Comparison of ENCODE assay signal across 1 cellular context in the genomic region with DNA sequence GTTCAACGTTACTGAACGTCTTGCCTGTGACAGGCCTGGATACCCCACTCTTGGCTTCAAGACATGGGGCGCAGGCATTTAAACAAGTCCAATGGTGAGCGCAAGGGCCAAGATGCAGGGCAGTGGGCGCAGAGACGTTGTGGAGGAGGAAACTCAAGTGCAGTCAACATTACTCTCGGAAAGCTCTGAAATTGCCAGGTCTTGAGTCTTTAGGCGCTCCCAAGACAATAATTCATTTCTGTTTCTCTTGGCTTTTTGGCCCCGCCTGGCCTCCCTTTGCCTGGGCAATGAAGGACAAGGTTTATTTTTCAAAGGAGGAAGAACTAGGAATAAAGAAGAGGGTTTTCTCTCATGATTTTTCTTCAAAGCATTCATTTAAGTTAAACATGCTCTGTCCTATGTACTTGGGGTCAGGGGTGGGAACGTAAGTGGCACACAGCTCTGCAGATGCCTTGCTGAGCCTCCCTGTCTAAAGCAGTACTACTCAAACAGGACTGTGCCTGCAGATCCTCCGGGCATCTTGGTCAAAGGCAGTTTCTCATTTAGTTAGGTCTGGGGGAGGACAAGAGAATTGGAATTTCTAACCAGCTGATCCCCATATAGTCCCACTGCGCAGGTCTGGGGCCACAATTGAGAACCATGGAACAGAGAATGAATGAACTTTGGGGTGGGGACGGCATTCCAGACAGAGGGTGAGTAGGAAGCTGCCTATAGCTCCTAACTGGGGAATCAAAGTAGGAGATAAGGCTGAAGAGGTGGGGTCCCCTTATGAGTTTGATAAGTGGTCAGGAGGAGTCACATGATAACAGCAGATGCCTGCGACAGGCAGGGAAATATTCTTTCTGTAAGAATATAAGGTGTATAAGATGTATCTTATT.
A peak's percentile ranks its signal among the peaks of the same experiment; 100 is the strongest.
TF ChIP-seq lines count a peak whose summit lies in the region.

No MANE protein-coding gene starts in this region.

TF ChIP-seq in K562, 482 proteins besides CTCF, POLR2A, EP300 and RAD21:
- TF ChIP-seq NRF1 (conservative IDR thresholded peaks at IDR 0.05 in 1 of 2, IDR thresholded peaks at IDR 0.05 in 1 of 2) = peak; percentile 83 to 86
- TF ChIP-seq USF2 (CRISPR knock-in tag; IDR thresholded peaks at IDR 0.05) = peak; percentile 32
- peak; percentile 53; the same call in 1 of the 2 replicates for TF ChIP-seq ZNF583 (CRISPR knock-in tag; IDR thresholded peaks at IDR 0.05)
- TF ChIP-seq ARID3A (IDR thresholded peaks at IDR 0.05; ENCODE audit: borderline replicate concordance, low read depth, low read length) = no peak
- peak; percentile 31 for TF ChIP-seq NEUROD1 (IDR thresholded peaks at IDR 0.05; ENCODE audit: borderline replicate concordance, low read depth, low read length, partially characterized antibody)
- 0 out of 2 replicates have a peak, but pooled peaks have one; percentile 3 for TF ChIP-seq LCOR (CRISPR knock-in tag; IDR thresholded peaks at IDR 0.05)
- TF ChIP-seq OTX1 (CRISPR knock-in tag; IDR thresholded peaks at IDR 0.05) = peak; percentile 22; the same call in 1 of the 2 replicates
- TF ChIP-seq KLF6 (CRISPR knock-in tag; IDR thresholded peaks at IDR 0.05; ENCODE audit: borderline replicate concordance) = peak; percentile 21; the same call in 1 of the 2 replicates
- TF ChIP-seq DACH1 (IDR thresholded peaks at IDR 0.05; ENCODE audit: partially characterized antibody) = peak; percentile 63
- no peak for TF ChIP-seq SIN3A (IDR thresholded peaks at IDR 0.05; ENCODE audit: borderline replicate concordance in 2 of 2, control insufficient read depth in 1 of 2, low read depth in 2 of 2, low read length in 2 of 2)
- TF ChIP-seq, protein P1, sequence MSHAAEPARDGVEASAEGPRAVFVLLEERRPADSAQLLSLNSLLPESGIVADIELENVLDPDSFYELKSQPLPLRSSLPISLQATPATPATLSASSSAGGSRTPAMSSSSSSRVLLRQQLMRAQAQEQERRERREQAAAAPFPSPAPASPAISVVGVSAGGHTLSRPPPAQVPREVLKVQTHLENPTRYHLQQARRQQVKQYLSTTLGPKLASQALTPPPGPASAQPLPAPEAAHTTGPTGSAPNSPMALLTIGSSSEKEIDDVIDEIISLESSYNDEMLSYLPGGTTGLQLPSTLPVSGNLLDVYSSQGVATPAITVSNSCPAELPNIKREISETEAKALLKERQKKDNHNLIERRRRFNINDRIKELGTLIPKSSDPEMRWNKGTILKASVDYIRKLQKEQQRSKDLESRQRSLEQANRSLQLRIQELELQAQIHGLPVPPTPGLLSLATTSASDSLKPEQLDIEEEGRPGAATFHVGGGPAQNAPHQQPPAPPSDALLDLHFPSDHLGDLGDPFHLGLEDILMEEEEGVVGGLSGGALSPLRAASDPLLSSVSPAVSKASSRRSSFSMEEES (CRISPR knock-in tag; IDR thresholded peaks at IDR 0.05) = peak; percentile 91
- 0 out of 4 replicates have a peak, but pooled peaks of 1 of the 2 experiments have one; percentile 30 for TF ChIP-seq MAZ (CRISPR knock-in tag; conservative IDR thresholded peaks at IDR 0.05 in 1 of 2, IDR thresholded peaks at IDR 0.05 in 1 of 2)
- TF ChIP-seq ELF4 (CRISPR knock-in tag; IDR thresholded peaks at IDR 0.05) = peak; percentile 7; the same call in 1 of the 2 replicates
- TF ChIP-seq ZNF311 (CRISPR knock-in tag; IDR thresholded peaks at IDR 0.05) = 0 out of 2 replicates have a peak, but pooled peaks have one; percentile 60
- 0 out of 2 replicates have a peak, but pooled peaks have one; percentile 17 for TF ChIP-seq GTF2E2 (tag; IDR thresholded peaks at IDR 0.05)
- TF ChIP-seq HBP1 (CRISPR knock-in tag; IDR thresholded peaks at IDR 0.05) = 0 out of 2 replicates have a peak, but pooled peaks have one; percentile 24
- peak; percentile 47 for TF ChIP-seq CHD1 (IDR thresholded peaks at IDR 0.05; ENCODE audit: low read length)
- no peak for TF ChIP-seq ZNF764 (CRISPR knock-in tag; IDR thresholded peaks at IDR 0.05; ENCODE audit: low read depth)
- TF ChIP-seq PHTF2 (CRISPR knock-in tag; IDR thresholded peaks at IDR 0.05) = 0 out of 2 replicates have a peak, but pooled peaks have one; percentile 23
- TF ChIP-seq BRF2 (IDR thresholded peaks at IDR 0.05; ENCODE audit: borderline replicate concordance, insufficient read depth, insufficient read length) = no peak
- TF ChIP-seq RCOR1 (IDR thresholded peaks at IDR 0.05; ENCODE audit: borderline replicate concordance in 1 of 2, low read depth in 2 of 2, low read length in 2 of 2) = no peak
- 0 out of 2 replicates have a peak, but pooled peaks have one; percentile 16 for TF ChIP-seq ZNF609 (CRISPR knock-in tag; IDR thresholded peaks at IDR 0.05; ENCODE audit: borderline replicate concordance)
- TF ChIP-seq TOE1 (IDR thresholded peaks at IDR 0.05; ENCODE audit: borderline replicate concordance) = peak; percentile 79; the same call in 1 of the 2 replicates
- TF ChIP-seq TOE1 (CRISPR knock-in tag; IDR thresholded peaks at IDR 0.05; ENCODE audit: borderline replicate concordance, low read depth) = no peak
- no peak for TF ChIP-seq JUND (IDR thresholded peaks at IDR 0.05; ENCODE audit: borderline replicate concordance, low read depth, low read length)
- no peak for TF ChIP-seq JUND (tag; IDR thresholded peaks at IDR 0.05; ENCODE audit: borderline replicate concordance, low read depth, low read length)
- 0 out of 2 replicates have a peak, but pooled peaks have one; percentile 2 for TF ChIP-seq NCOA6 (IDR thresholded peaks at IDR 0.05)
